ENCODE assay signal across 9 cellular contexts in genomic region chr7:128791121-128791967, GRCh38. TPM values are rescaled to one million over a fixed set of nuclear protein-coding genes. Genes with fewer than 3 reads are reported as not detected.
DNase-seq lines count a peak whose midpoint lies in the region; ATAC-seq, FAIRE-seq and TF ChIP-seq lines count a peak whose summit lies in the region.
"Had no signal": no experiment of that assay in that cellular context is flagged by ENCODE, and none has a peak within 500 bp of the region (broad histone marks: within the 10 kb centered on the region; RNA-seq: fewer than 3 reads in every experiment).

No MANE protein-coding gene starts in this region.

- 1% methylated on average over 31 to 80 of the region's 80 CpGs for WGBS in psoas muscle, 3 donors

- peaks cover 4% of the 10 kb centered on the region; the same call in 1 of the 2 replicates for H3K79me2 ChIP-seq in DOHH2 (ENCODE audit: control insufficient read depth, low read length)
- H3K79me2 ChIP-seq in SU-DHL-6 (ENCODE audit: insufficient read depth, low read length), result no peaks in the 10 kb centered on the region

- H3K9me3 ChIP-seq in DOHH2 (ENCODE audit: control insufficient read depth, insufficient read depth, low read length) (no peaks in the 10 kb centered on the region), SU-DHL-6 (ENCODE audit: insufficient read depth, low read length) (no peaks in the 10 kb centered on the region), psoas muscle (no peaks in the 10 kb centered on the region)

- FAIRE-seq in urothelium cell line (lab: Jason Lieb, UNC), result no peak

- H2AFZ ChIP-seq in SU-DHL-6 (ENCODE audit: low read depth, low read length, severe bottlenecking), result peak overlapping the region; percentile 90

- intact Hi-C loops in left cardiac atrium (cut with DNase I), result no loop called here
- intact Hi-C loops in psoas muscle (cut with DNase I), result loop anchor here (5.0 kb wide), 1 partner anchor 36 kb away; no protein-coding TSS in a partner anchor

- H3K27ac ChIP-seq in DOHH2 (ENCODE audit: low read depth, low read length) (no peak overlapping the region), SU-DHL-6 (ENCODE audit: low read depth, low read length) (no peak overlapping the region), psoas muscle (peak overlapping the region; percentile 30)

- no peaks in the 10 kb centered on the region for H3K9me2 ChIP-seq in DOHH2 (replicated peaks; ENCODE audit: control insufficient read depth, low read length)
- no peaks in the 10 kb centered on the region for H3K9me2 ChIP-seq in SU-DHL-6 (replicated peaks; ENCODE audit: insufficient read depth, low read length)

- ATAC-seq in GM21717 (IDR thresholded peaks at IDR 0.05; ENCODE audit: unreplicated experiment), result peak; percentile 75
- ATAC-seq in left cardiac atrium, result peak; percentile 91 to 96
- ATAC-seq in psoas muscle, result peak; percentile 77 to 84 (median 79)

- peaks cover 9% of the 10 kb centered on the region; the same call in 1 of the 2 replicates for H3K36me3 ChIP-seq in DOHH2 (ENCODE audit: control insufficient read depth, low read length)
- H3K36me3 ChIP-seq in SU-DHL-6 (ENCODE audit: low read length), result no peaks in the 10 kb centered on the region
- H3K36me3 ChIP-seq in psoas muscle (ENCODE audit: insufficient read depth in 1 of 2, low read depth in 1 of 2), result no peaks in the 10 kb centered on the region

- H3K4me2 ChIP-seq in DOHH2 (ENCODE audit: low read length) (peak overlapping the region; percentile 91), SU-DHL-6 (ENCODE audit: low read depth, low read length, poor library complexity, severe bottlenecking) (peak overlapping the region; percentile 69)

- no peaks in the 10 kb centered on the region for H4K20me1 ChIP-seq in DOHH2 (ENCODE audit: control insufficient read depth, insufficient read depth, low read depth, low read length)
- H4K20me1 ChIP-seq in SU-DHL-6 (ENCODE audit: low read depth, low read length), result no peaks in the 10 kb centered on the region

- H3K9ac ChIP-seq in SU-DHL-6 (ENCODE audit: low read length), result peak overlapping the region; percentile 60

- DNase-seq in LNCaP clone FGC (ENCODE audit: low read depth), result no peak
- DNase-seq in activated naive CD8-positive, alpha-beta T cell treated with anti-CD3 and anti-CD28 coated beads, Interleukin-2, amount 50 U/mL, for 16 hours (ENCODE audit: low read depth, low spot score), result peak; percentile 46
- peak; percentile 76 for DNase-seq in left cardiac atrium
- DNase-seq in psoas muscle, result peak; percentile 81 to 84
- peak; percentile 77 for DNase-seq in urothelium cell line (ENCODE audit: low spot score)

- H3K4me3 ChIP-seq in DOHH2 (ENCODE audit: low read length), result peak overlapping the region; percentile 86
- peak overlapping the region; percentile 77 for H3K4me3 ChIP-seq in LNCaP clone FGC (ENCODE audit: low read depth, low read length)
- peak overlapping the region; percentile 64 for H3K4me3 ChIP-seq in SU-DHL-6 (ENCODE audit: insufficient read depth, low read length, poor library complexity, severe bottlenecking)
- H3K4me3 ChIP-seq in psoas muscle, result peak overlapping the region; percentile 87

- H3F3A ChIP-seq in DOHH2 (ENCODE audit: control insufficient read depth, insufficient read depth), result no peaks in the 10 kb centered on the region
- no peaks in the 10 kb centered on the region for H3F3A ChIP-seq in SU-DHL-6 (ENCODE audit: insufficient read depth)

- H3K27me3 ChIP-seq in DOHH2 (ENCODE audit: control insufficient read depth, low read length), result peaks cover 26% of the 10 kb centered on the region
- H3K27me3 ChIP-seq in SU-DHL-6 (ENCODE audit: low read length), result no peaks in the 10 kb centered on the region
- no peaks in the 10 kb centered on the region for H3K27me3 ChIP-seq in psoas muscle (ENCODE audit: insufficient read depth in 3 of 3, low read length in 2 of 3)

- H3K4me1 ChIP-seq in DOHH2 (ENCODE audit: control insufficient read depth, low read length), result peaks cover 26% of the 10 kb centered on the region
- peaks cover 20% of the 10 kb centered on the region for H3K4me1 ChIP-seq in psoas muscle

- no peak for TF ChIP-seq CTCF in DOHH2 (IDR thresholded peaks at IDR 0.05; ENCODE audit: low read depth, low read length, poor library complexity, severe bottlenecking)
- TF ChIP-seq CTCF in LNCaP clone FGC (IDR thresholded peaks at IDR 0.05; ENCODE audit: control insufficient read depth, extremely low read depth, insufficient read depth), result no peak
- TF ChIP-seq CTCF in SU-DHL-6 (IDR thresholded peaks at IDR 0.05; ENCODE audit: insufficient read depth, low read length, poor library complexity, severe bottlenecking), result no peak
- no peak for TF ChIP-seq CTCF in psoas muscle (IDR thresholded peaks at IDR 0.05)

RNA-seq across cellular contexts. Expression of gene CCDC136, which starts 0.4 kb away (rescaled TPM):
- 1 to 10 TPM; 2.9 to 7.2 TPM for total RNA-seq in left cardiac atrium
- total RNA-seq in psoas muscle, result 10 to 100 TPM in 2 of 4 donors, 1 to 10 TPM in 2; 3.9 to 15.7 (median 11.7) TPM
- 10 to 100 TPM; 13.4 to 24.5 (median 15.5) TPM for polyA plus RNA-seq in psoas muscle

RNA-seq across cellular contexts. Expression of gene OPN1SW, which starts 15.8 kb away (rescaled TPM):
- not detected for total RNA-seq in left cardiac atrium
- total RNA-seq in psoas muscle, result not detected
- polyA plus RNA-seq in psoas muscle, result under 1 TPM in 1 of 3 donors, not detected in 2; 0.10 TPM
- total RNA-seq: pulmonary artery endothelial cell had no signal

RNA-seq across cellular contexts. Expression of gene FLNC, which starts 38.9 kb away (rescaled TPM):
- total RNA-seq in left cardiac atrium, result 100 to 1,000 TPM; 226 to 257 TPM
- 1,000 to 10,000 TPM; 2,884 to 6,311 (median 4,401) TPM for total RNA-seq in psoas muscle
- polyA plus RNA-seq in psoas muscle, result 1,000 to 10,000 TPM; 1,080 to 4,011 (median 1,658) TPM

RNA-seq across cellular contexts. Expression of gene CALU, which starts 52.2 kb away (rescaled TPM):
- 100 to 1,000 TPM; 190 to 353 TPM for total RNA-seq in left cardiac atrium
- total RNA-seq in psoas muscle, result 100 to 1,000 TPM in 1 of 4 donors, 10 to 100 TPM in 3; 52.0 to 236 (median 80.9) TPM
- 100 to 1,000 TPM in 2 of 3 donors, 10 to 100 TPM in 1; 84.6 to 215 (median 141) TPM for polyA plus RNA-seq in psoas muscle

Comparison
In these comparisons a context has a peak if more than half of its experiments do, and no peak if none do; other contexts are left out.
1. RNA of gene FLNC, which starts 38.9 kb away (total RNA-seq): 2,884 to 6,311 TPM in psoas muscle; 226 to 257 TPM in left cardiac atrium; every median in the first group is over 10 times any median in the second.
2. intact Hi-C loops: an anchor here in psoas muscle (5.0 kb wide); none called in left cardiac atrium.
3. Peak in every context shown above with its lines, with median percentiles within 50 percentile points of each other: H3K4me3 ChIP-seq and ATAC-seq.